Comparison of ENCODE assay signal across 18 cellular contexts in the genomic region with DNA sequence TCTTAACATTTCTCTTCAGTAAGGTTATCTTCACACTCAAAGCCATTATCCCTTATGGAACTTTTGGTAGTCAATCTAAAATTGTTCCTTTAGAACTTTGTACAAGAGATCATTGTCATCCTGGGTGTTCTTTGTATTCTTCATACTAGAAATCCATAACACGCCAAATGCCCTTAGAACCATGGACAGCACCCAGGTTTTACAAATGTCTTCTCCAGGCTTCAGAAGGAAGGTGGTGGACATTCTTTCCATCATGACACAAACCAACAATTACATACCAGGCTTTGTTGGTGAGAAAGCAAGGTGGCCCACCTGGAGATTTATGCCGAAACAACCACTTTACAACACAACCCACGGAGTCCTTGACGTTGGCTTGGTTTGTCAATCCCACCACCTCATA.
"Had no signal": no experiment of that assay in that cellular context is flagged by ENCODE, and none has a peak within 500 bp of the region (broad histone marks: within the 10 kb centered on the region; RNA-seq: fewer than 3 reads in every experiment).

No MANE protein-coding gene starts in this region.

- H3K9me3 Mint-ChIP-seq: activated T-helper 1 cell treated with anti-CD3 and anti-CD28 coated beads, Interleukin-12 subunit alpha, Interleukin-12 subunit beta, Interleukin-2, Interleukin-4 antibody, amounts not matched to agents 30 ng/mL and 10 ng/mL and 1 ng/mL, durations not matched to agents 14 hours and 24 hours and 36 hours had no signal

- H3K4me3 Mint-ChIP-seq: activated CD8-positive, alpha-beta T cell treated with anti-CD3 and anti-CD28 coated beads, Interleukin-2, amount 10 ng/mL, durations not matched to agents 7 days and 5 days; activated naive CD8-positive, alpha-beta T cell treated with anti-CD3 and anti-CD28 coated beads, Interleukin-2, amount 50 U/mL, for 24 hours; activated T-helper 1 cell treated with anti-CD3 and anti-CD28 coated beads, Interleukin-12 subunit alpha, Interleukin-12 subunit beta, Interleukin-2, Interleukin-4 antibody, amounts not matched to agents 30 ng/mL and 10 ng/mL and 1 ng/mL, durations not matched to agents 14 hours and 24 hours and 36 hours; brain; naive thymus-derived CD8-positive, alpha-beta T cell had no signal

- H3K27ac Mint-ChIP-seq: activated CD8-positive, alpha-beta T cell treated with anti-CD3 and anti-CD28 coated beads, Interleukin-2, amount 10 ng/mL, durations not matched to agents 7 days and 5 days; activated naive CD8-positive, alpha-beta T cell treated with anti-CD3 and anti-CD28 coated beads, Interleukin-2, amount 50 U/mL, for 24 hours; activated T-helper 1 cell treated with anti-CD3 and anti-CD28 coated beads, Interleukin-12 subunit alpha, Interleukin-12 subunit beta, Interleukin-2, Interleukin-4 antibody, amounts not matched to agents 30 ng/mL and 10 ng/mL and 1 ng/mL, durations not matched to agents 14 hours and 24 hours and 36 hours; brain; naive thymus-derived CD8-positive, alpha-beta T cell had no signal

- H3K4me1 ChIP-seq: esophagus muscularis mucosa, stomach had no signal

- H3K4me1 Mint-ChIP-seq: activated naive CD8-positive, alpha-beta T cell treated with anti-CD3 and anti-CD28 coated beads, Interleukin-2, amount 50 U/mL, for 24 hours; brain; naive thymus-derived CD8-positive, alpha-beta T cell had no signal

- H3K9me3 ChIP-seq: esophagus muscularis mucosa, mucosa of descending colon, neutrophil, stomach, thoracic aorta had no signal

- H3K4me3 ChIP-seq: esophagus muscularis mucosa, lung, mucosa of descending colon, skin epidermis, stomach, thoracic aorta had no signal

- H3K36me3 Mint-ChIP-seq: brain; naive thymus-derived CD8-positive, alpha-beta T cell had no signal

- ATAC-seq: activated CD8-positive, alpha-beta T cell treated with anti-CD3 and anti-CD28 coated beads, Interleukin-2, amount 10 ng/mL, durations not matched to agents 7 days and 5 days; activated naive CD8-positive, alpha-beta T cell treated with anti-CD3 and anti-CD28 coated beads, Interleukin-2, amount 50 U/mL, for 24 hours; mucosa of descending colon; naive thymus-derived CD8-positive, alpha-beta T cell had no signal

- DNase-seq: activated CD4-positive, alpha-beta T cell treated with anti-CD3 and anti-CD28 coated beads for 4 hours; activated CD8-positive, alpha-beta memory T cell treated with anti-CD3 and anti-CD28 coated beads, Interleukin-2, amount 50 U/mL, for 48 hours; activated CD8-positive, alpha-beta T cell treated with anti-CD3 and anti-CD28 coated beads, Interleukin-2, amount 10 ng/mL, durations not matched to agents 7 days and 5 days; activated naive CD4-positive, alpha-beta T cell; activated naive CD8-positive, alpha-beta T cell treated with anti-CD3 and anti-CD28 coated beads, Interleukin-2, amount 50 U/mL, for 24 hours; kidney; mucosa of descending colon; naive thymus-derived CD8-positive, alpha-beta T cell; stomach; T-helper 9 cell had no signal

- H3K27me3 ChIP-seq: esophagus muscularis mucosa, neutrophil, stomach had no signal

- H3K27me3 Mint-ChIP-seq: activated naive CD8-positive, alpha-beta T cell treated with anti-CD3 and anti-CD28 coated beads, Interleukin-2, amount 50 U/mL, for 24 hours; brain; naive thymus-derived CD8-positive, alpha-beta T cell had no signal

- FAIRE-seq: endometrium, kidney had no signal

- H3K36me3 ChIP-seq: esophagus muscularis mucosa, neutrophil, stomach, thoracic aorta had no signal

- H3K27ac ChIP-seq: esophagus muscularis mucosa, neutrophil, skin epidermis, stomach, thoracic aorta had no signal
